Comparison of ENCODE assay signal across 29 cellular contexts in the genomic region with DNA sequence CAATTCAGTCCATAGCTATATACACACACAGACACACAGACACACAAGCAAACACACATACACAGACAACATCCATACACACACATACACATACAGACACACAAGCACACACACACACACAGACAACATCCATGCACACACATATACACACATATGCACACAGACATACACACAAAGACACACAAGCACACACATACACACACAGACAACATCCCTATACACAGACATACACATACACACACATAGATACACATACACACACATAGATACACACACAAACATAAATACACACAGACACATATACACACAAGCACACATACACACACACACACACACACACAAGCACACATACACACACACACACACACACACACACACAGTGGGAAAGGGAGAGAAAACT.
"Had no signal": no experiment of that assay in that cellular context is flagged by ENCODE, and none has a peak within 500 bp of the region (broad histone marks: within the 10 kb centered on the region; RNA-seq: fewer than 3 reads in every experiment).

No MANE protein-coding gene starts in this region.

- H3K27ac Mint-ChIP-seq: dendritic cell treated with granulocyte-macrophage colony-stimulating factor and Interleukin-4, amounts not matched to agents 40 ng/mL and 50 ng/mL, for 4 days; endodermal cell; memory B cell; natural killer cell; stimulated activated memory B cell treated with anti-CD40 and anti-IgM and Interleukin-4, amounts not matched to agents 10 μg/mL and 1 μg/mL and 100 μg/mL, for 72 hours had no signal

- FAIRE-seq: kidney had no signal

- H3K27me3 ChIP-seq: colonic mucosa, hepatocyte, ovary, tibial nerve, upper lobe of right lung had no signal

- H3K4me1 Mint-ChIP-seq: endodermal cell; natural killer cell; stimulated activated memory B cell treated with anti-CD40 and anti-IgM and Interleukin-4, amounts not matched to agents 10 μg/mL and 1 μg/mL and 100 μg/mL, for 72 hours had no signal

- H3K9me3 Mint-ChIP-seq: dendritic cell treated with granulocyte-macrophage colony-stimulating factor and Interleukin-4, amounts not matched to agents 40 ng/mL and 50 ng/mL, for 4 days; endodermal cell; natural killer cell; stimulated activated memory B cell treated with anti-CD40 and anti-IgM and Interleukin-4, amounts not matched to agents 10 μg/mL and 1 μg/mL and 100 μg/mL, for 72 hours had no signal

- H3K4me1 ChIP-seq: colonic mucosa, foreskin keratinocyte, gastroesophageal sphincter, heart left ventricle, psoas muscle, spleen, tibial nerve, upper lobe of right lung had no signal

- H3K4me3 Mint-ChIP-seq: dendritic cell treated with granulocyte-macrophage colony-stimulating factor and Interleukin-4, amounts not matched to agents 40 ng/mL and 50 ng/mL, for 4 days; endodermal cell; memory B cell; natural killer cell; stimulated activated memory B cell treated with anti-CD40 and anti-IgM and Interleukin-4, amounts not matched to agents 10 μg/mL and 1 μg/mL and 100 μg/mL, for 72 hours had no signal

- DNase-seq: colonic mucosa; effector CD8-positive, alpha-beta T cell; endodermal cell; foreskin keratinocyte; heart left ventricle; kidney; natural killer cell; occipital lobe; ovary; posterior cingulate gyrus; psoas muscle; right cardiac atrium; spleen; stimulated activated CD4-positive, alpha-beta T cell treated with anti-CD3 and anti-CD28 coated beads, Interleukin-4, amount 100 ng/mL, for 4 hours; stimulated activated naive CD8-positive, alpha-beta T cell treated with anti-CD3 and anti-CD28 coated beads, Interleukin-15, Interleukin-2, amounts not matched to agents 100 U/mL and 50 U/mL, for 24 hours; substantia nigra; upper lobe of right lung had no signal

- H3K9me3 ChIP-seq: colonic mucosa, esophagus muscularis mucosa, gastroesophageal sphincter, heart left ventricle, ovary, psoas muscle, spleen, thoracic aorta, upper lobe of right lung had no signal

- H3K27ac ChIP-seq: colonic mucosa, epithelial cell of prostate, esophagus muscularis mucosa, foreskin keratinocyte, gastroesophageal sphincter, heart left ventricle, hepatocyte, ovary, psoas muscle, skin epidermis, spleen, thoracic aorta, tibial nerve, upper lobe of right lung had no signal

- H3K4me3 ChIP-seq: colonic mucosa, esophagus muscularis mucosa, gastroesophageal sphincter, heart left ventricle, hepatocyte, lung, ovary, psoas muscle, skin epidermis, spleen, thoracic aorta, tibial nerve, upper lobe of right lung had no signal

- H3K36me3 ChIP-seq: colonic mucosa, esophagus muscularis mucosa, gastroesophageal sphincter, heart left ventricle, ovary, spleen, thoracic aorta, tibial nerve, upper lobe of right lung had no signal

- H2AFZ ChIP-seq: hepatocyte had no signal

- H3K79me2 ChIP-seq: hepatocyte had no signal

- H3K27me3 Mint-ChIP-seq: stimulated activated memory B cell treated with anti-CD40 and anti-IgM and Interleukin-4, amounts not matched to agents 10 μg/mL and 1 μg/mL and 100 μg/mL, for 72 hours had no signal

- ATAC-seq: foreskin keratinocyte; gastroesophageal sphincter; heart left ventricle; left lobe of liver; natural killer cell; psoas muscle; right cardiac atrium; stimulated activated naive CD8-positive, alpha-beta T cell treated with anti-CD3 and anti-CD28 coated beads, Interleukin-15, Interleukin-2, amounts not matched to agents 100 U/mL and 50 U/mL, for 24 hours; upper lobe of right lung had no signal

- H3K4me2 ChIP-seq: hepatocyte had no signal

- H3K36me3 Mint-ChIP-seq: memory B cell; natural killer cell; stimulated activated memory B cell treated with anti-CD40 and anti-IgM and Interleukin-4, amounts not matched to agents 10 μg/mL and 1 μg/mL and 100 μg/mL, for 72 hours had no signal
